In genomic region chr17:17809527-17810373, GRCh38 we compare ENCODE assay signal across 8 cellular contexts. TPM values are rescaled to one million over a fixed set of nuclear protein-coding genes. Genes with fewer than 3 reads are reported as not detected.
DNase-seq lines count a peak whose midpoint lies in the region; ATAC-seq, FAIRE-seq and TF ChIP-seq lines count a peak whose summit lies in the region.

No MANE protein-coding gene starts in this region.

- H4K8ac ChIP-seq in neuronal stem cell (ENCODE audit: low read depth, low read length): peak overlapping the region; percentile 93

- no peak overlapping the region for H3K9ac ChIP-seq in neuronal stem cell (ENCODE audit: low read depth, low read length, poor library complexity)

- peak overlapping the region; percentile 80 for H3K23ac ChIP-seq in neuronal stem cell (ENCODE audit: low read depth, low read length, poor library complexity)

- no peaks in the 10 kb centered on the region for H3K27me3 Mint-ChIP-seq in T-helper 17 cell

- ATAC-seq in T-helper 17 cell: no peak
- ATAC-seq in GM18873 (IDR thresholded peaks at IDR 0.05; ENCODE audit: low FRiP score, unreplicated experiment): no peak
- no peak for ATAC-seq in GM21786 (IDR thresholded peaks at IDR 0.05; ENCODE audit: unreplicated experiment)

- H3K4me2 ChIP-seq in neuronal stem cell (ENCODE audit: insufficient read depth, low read length, poor library complexity, severe bottlenecking): peak overlapping the region; percentile 73

- H3K4me3 Mint-ChIP-seq in T-helper 17 cell: peak overlapping the region; percentile 28

- peaks cover 37 to 75% of the 10 kb centered on the region in 2 donors for H3K36me3 ChIP-seq in neuronal stem cell (replicated peaks in 1 of 2; ENCODE audit: control insufficient read depth in 2 of 2, insufficient read depth in 2 of 2, low read length in 2 of 2)

- peak overlapping the region; percentile 52 for H3K27ac ChIP-seq in neuronal stem cell (replicated peaks; ENCODE audit: low read length)

- H3K27me3 ChIP-seq in neuronal stem cell (ENCODE audit: control insufficient read depth in 3 of 3, insufficient read depth in 3 of 3, low read depth in 1 of 3, low read length in 3 of 3): no peaks in the 10 kb centered on the region

- H2BK120ac ChIP-seq in neuronal stem cell (ENCODE audit: low read depth, low read length): no peak overlapping the region

- H3K4me3 ChIP-seq in AG10803 (ENCODE audit: low read length) (no peak overlapping the region), neuronal stem cell (ENCODE audit: low read length in 2 of 2) (peak overlapping the region in 1 of 2 donors; percentile 50)

- WGBS in neuronal stem cell (ENCODE audit: extremely low coverage in 2 of 2, insufficient read length in 2 of 2, insufficient replicate concordance in 1 of 2), 2 donors: no CpG with 5 or more reads among the region's 79 CpGs

- peak overlapping the region; percentile 19 for H2BK15ac ChIP-seq in neuronal stem cell (ENCODE audit: low read length)

- peak overlapping the region; percentile 17 for H3K14ac ChIP-seq in neuronal stem cell (ENCODE audit: low read length)

- H3K36me3 Mint-ChIP-seq in T-helper 17 cell (ENCODE audit: low read depth): no peaks in the 10 kb centered on the region

- no peak overlapping the region for H3K4ac ChIP-seq in neuronal stem cell (ENCODE audit: low read length)

- DNase-seq in AG10803 (ENCODE audit: low read depth) (peak; percentile 46), T-helper 17 cell (no peak), frontal cortex (ENCODE audit: low spot score in 2 of 2) (peak; percentile 71 to 76), neuronal stem cell (ENCODE audit: low spot score) (peak; percentile 76), ureter (ENCODE audit: low spot score) (no peak), GM12891 (ENCODE audit: insufficient read length, low spot score) (no peak)

- no peaks in the 10 kb centered on the region for H3K9me3 ChIP-seq in T-helper 17 cell (ENCODE audit: control insufficient read depth, low read length, poor library complexity, severe bottlenecking)
- H3K9me3 ChIP-seq in neuronal stem cell (replicated peaks in 1 of 2; ENCODE audit: control insufficient read depth in 2 of 2, insufficient read depth in 1 of 2, low read depth in 1 of 2, low read length in 2 of 2): no peaks in the 10 kb centered on the region

- H3K4me1 ChIP-seq in neuronal stem cell (ENCODE audit: control insufficient read depth in 2 of 2, insufficient read depth in 1 of 2, low read depth in 1 of 2, low read length in 2 of 2): peaks cover 20 to 23% of the 10 kb centered on the region in 2 donors

- peak overlapping the region; percentile 78 for H3K18ac ChIP-seq in neuronal stem cell (ENCODE audit: low read length)

- H2AK5ac ChIP-seq in neuronal stem cell (ENCODE audit: low read depth, low read length): peak overlapping the region; percentile 87

- TF ChIP-seq CTCF in AG10803 (conservative IDR thresholded peaks at IDR 0.05; ENCODE audit: low read length): no peak

- peaks cover 10% of the 10 kb centered on the region for H3K4me1 Mint-ChIP-seq in T-helper 17 cell

- H4K91ac ChIP-seq in neuronal stem cell (ENCODE audit: low read depth, low read length, poor library complexity): no peak overlapping the region

- H3K79me1 ChIP-seq in neuronal stem cell (ENCODE audit: low read depth, low read length): peaks cover 8% of the 10 kb centered on the region

- peak overlapping the region; percentile 89 for H2BK5ac ChIP-seq in neuronal stem cell (ENCODE audit: low read length)

- H2BK12ac ChIP-seq in neuronal stem cell (ENCODE audit: low read length): no peak overlapping the region

- H2AFZ ChIP-seq in neuronal stem cell (ENCODE audit: low read length): no peak overlapping the region

- no peak for TF ChIP-seq POLR2A in GM12891 (IDR thresholded peaks at IDR 0.05; ENCODE audit: low read depth, low read length)

- peak overlapping the region; percentile 37 for H3K27ac Mint-ChIP-seq in T-helper 17 cell

- FAIRE-seq in frontal cortex (lab: Jason Lieb, UNC): no peak
- FAIRE-seq in GM12891 (lab: Jason Lieb, UNC): no peak

TF ChIP-seq in GM12891, 5 proteins besides CTCF, POLR2A, EP300 and RAD21:
- TF ChIP-seq TAF1 (IDR thresholded peaks at IDR 0.05; ENCODE audit: low read depth, low read length) (no peak), POLR2AphosphoS5 (IDR thresholded peaks at IDR 0.05; ENCODE audit: low read depth, low read length) (no peak), SPI1 (IDR thresholded peaks at IDR 0.05; ENCODE audit: low read depth, low read length) (no peak), PAX5 (IDR thresholded peaks at IDR 0.05; ENCODE audit: insufficient read depth, low read length, severe bottlenecking) (no peak), POU2F2 (IDR thresholded peaks at IDR 0.05; ENCODE audit: low read depth, low read length) (no peak)
TF ChIP-seq in GM12891: peak in this region for 0.

RNA-seq across cellular contexts. Expression of gene SREBF1, which starts 27.0 kb away (rescaled TPM):
- total RNA-seq in T-helper 17 cell (100 to 1,000 TPM; 198 to 241 TPM), frontal cortex (17.5 TPM), ureter (127 TPM)
- 57.8 TPM for polyA plus RNA-seq in neuronal stem cell (2013, experiment 1 of 2)
- polyA plus RNA-seq in neuronal stem cell (2013, experiment 2 of 2): 61.7 TPM
- 16.7 TPM for polyA plus RNA-seq in GM12891 (2012; ENCODE audit: low read depth, missing spikeins)

Comparison
In these comparisons a context has a peak if more than half of its experiments do, and no peak if none do; other contexts are left out.
1. DNase-seq: peak in AG10803 (single experiment), frontal cortex (2 of 2) and neuronal stem cell (single experiment); none in T-helper 17 cell (0 of 3), ureter (single experiment) and GM12891 (single experiment).